18 cellular contexts compared by ENCODE assay signal in the genomic region with DNA sequence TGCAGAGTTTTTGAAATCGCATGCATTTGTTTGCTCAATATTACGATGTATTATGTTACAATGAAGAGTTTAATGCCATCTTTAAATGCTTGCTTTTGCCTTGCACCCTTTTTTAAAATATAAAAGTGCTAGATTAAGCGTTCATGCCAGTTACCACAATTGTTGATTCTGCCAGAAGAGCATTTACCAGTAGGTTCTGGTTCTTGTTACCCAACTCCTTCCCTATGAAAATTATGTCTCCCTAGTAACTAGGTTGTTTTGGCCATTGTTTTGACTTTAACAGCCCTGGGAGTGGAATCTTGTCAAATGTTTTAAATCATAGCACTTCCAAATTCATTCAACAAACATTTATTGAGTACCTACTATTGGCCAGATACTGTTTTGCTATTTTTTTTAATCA. TPM values are rescaled to one million over a fixed set of nuclear protein-coding genes. Genes with fewer than 3 reads are reported as not detected.
"Had no signal": no experiment of that assay in that cellular context is flagged by ENCODE, and none has a peak within 500 bp of the region (broad histone marks: within the 10 kb centered on the region; RNA-seq: fewer than 3 reads in every experiment).

No MANE protein-coding gene starts in this region.

- H3K9me3 ChIP-seq: neutrophil, tibial nerve, vagina had no signal

- H3K4me1 ChIP-seq: tibial nerve had no signal

- H3K27me3 ChIP-seq: cardiac muscle cell, neutrophil, tibial nerve, vagina had no signal

- DNase-seq: activated CD4-positive, alpha-beta memory T cell treated with anti-CD3 and anti-CD28 coated beads for 36 hours; activated CD4-positive, alpha-beta T cell treated with anti-CD3 and anti-CD28 coated beads for 36 hours; activated CD8-positive, alpha-beta memory T cell treated with anti-CD3 and anti-CD28 coated beads, Interleukin-2, amount 10 ng/mL, durations not matched to agents 7 days and 5 days; activated naive CD4-positive, alpha-beta T cell treated with anti-CD3 and anti-CD28 coated beads, Interleukin-2, amount 50 U/mL, for 16 hours; activated T-cell treated with anti-CD3 and anti-CD28 coated beads, Interleukin-2, amount 50 U/mL, for 1 hour; endodermal cell; foreskin melanocyte; head of caudate nucleus; kidney glomerular epithelial cell; mesenchymal stem cell; natural killer cell; stimulated activated CD4-positive, alpha-beta T cell treated with anti-CD3 and anti-CD28 coated beads, Interleukin-2, amount 100 ng/mL, for 48 hours; stimulated activated naive B cell treated with anti-CD40 and anti-IgM and Interleukin-4, amounts not matched to agents 10 μg/mL and 1 μg/mL and 100 μg/mL, for 72 hours; substantia nigra had no signal

- H3K4me3 ChIP-seq: cardiac muscle cell, tibial nerve, vagina had no signal

- H3K36me3 ChIP-seq: cardiac muscle cell, neutrophil, tibial nerve, vagina had no signal

- ATAC-seq: activated CD4-positive, alpha-beta T cell treated with anti-CD3 and anti-CD28 coated beads for 36 hours; activated CD8-positive, alpha-beta memory T cell treated with anti-CD3 and anti-CD28 coated beads, Interleukin-2, amount 10 ng/mL, durations not matched to agents 7 days and 5 days; natural killer cell; stimulated activated naive B cell treated with anti-CD40 and anti-IgM and Interleukin-4, amounts not matched to agents 10 μg/mL and 1 μg/mL and 100 μg/mL, for 72 hours had no signal

RNA-seq across cellular contexts. Expression of a gene that starts 32.8 kb away (rescaled TPM):
- total RNA-seq: activated CD4-positive, alpha-beta memory T cell treated with anti-CD3 and anti-CD28 coated beads for 36 hours had no signal
